ENCODE assay signal across 20 cellular contexts in genomic region chr2:61510674-61511671, GRCh38. TPM values are rescaled to one million over a fixed set of nuclear protein-coding genes. Genes with fewer than 3 reads are reported as not detected.
DNase-seq lines count a peak whose midpoint lies in the region; ATAC-seq, FAIRE-seq and TF ChIP-seq lines count a peak whose summit lies in the region.
"Had no signal": no experiment of that assay in that cellular context is flagged by ENCODE, and none has a peak within 500 bp of the region (broad histone marks: within the 10 kb centered on the region; RNA-seq: fewer than 3 reads in every experiment).

No MANE protein-coding gene starts in this region.

- H3K4me2 ChIP-seq in GM23338 = no peak overlapping the region
- no peak overlapping the region for H3K4me2 ChIP-seq in K562 (ENCODE audit: insufficient read depth, low read length)

- no peak overlapping the region for H3K4me3 Mint-ChIP-seq in activated CD8-positive, alpha-beta T cell treated with anti-CD3 and anti-CD28 coated beads for 36 hours
- no peak overlapping the region for H3K4me3 Mint-ChIP-seq in activated CD8-positive, alpha-beta T cell treated with anti-CD3 and anti-CD28 coated beads, Interleukin-2, amount 10 ng/mL, durations not matched to agents 7 days and 5 days
- H3K4me3 Mint-ChIP-seq in GM23338 (no peak overlapping the region), neural crest cell (no peak overlapping the region)
- H3K4me3 Mint-ChIP-seq: stimulated activated naive CD8-positive, alpha-beta T cell treated with anti-CD3 and anti-CD28 coated beads, Interleukin-15, amount 100 ng/mL, for 72 hours had no signal

- in situ Hi-C loops in K562 (cut with MboI) = no loop called here

- H3K36me3 ChIP-seq in GM23338 (ENCODE audit: insufficient read depth) = peaks cover 36% of the 10 kb centered on the region
- H3K36me3 ChIP-seq in K562 (ENCODE audit: control insufficient read depth, insufficient read depth, low read length) = peaks cover 98% of the 10 kb centered on the region
- H3K36me3 ChIP-seq in ovary = no peaks in the 10 kb centered on the region

- no peaks in the 10 kb centered on the region for H3K27me3 Mint-ChIP-seq in activated CD8-positive, alpha-beta T cell treated with anti-CD3 and anti-CD28 coated beads for 36 hours
- no peaks in the 10 kb centered on the region for H3K27me3 Mint-ChIP-seq in activated CD8-positive, alpha-beta T cell treated with anti-CD3 and anti-CD28 coated beads, Interleukin-2, amount 10 ng/mL, durations not matched to agents 7 days and 5 days (ENCODE audit: low read depth)
- H3K27me3 Mint-ChIP-seq in GM23338 (ENCODE audit: insufficient read depth, low read depth, poor library complexity) (peaks cover 12% of the 10 kb centered on the region), neural crest cell (ENCODE audit: low read depth) (no peaks in the 10 kb centered on the region)
- H3K27me3 Mint-ChIP-seq: stimulated activated naive CD8-positive, alpha-beta T cell treated with anti-CD3 and anti-CD28 coated beads, Interleukin-15, amount 100 ng/mL, for 72 hours had no signal

- intact Hi-C loops in activated CD8-positive, alpha-beta T cell treated with anti-CD3 and anti-CD28 coated beads for 36 hours (cut with micrococcal nuclease) = no loop called here
- intact Hi-C loops in K562 (cut with micrococcal nuclease) = no loop called here
- intact Hi-C loops in ovary (cut with DNase I) = loop anchor here in 1 of 4 donors (10.0 kb wide), 1 partner anchor 306 kb away; no protein-coding TSS in a partner anchor

- CTCF ChIA-PET in activated CD8-positive, alpha-beta T cell treated with anti-CD3 and anti-CD28 coated beads for 36 hours (lab: Charles Lee) = no interaction called here
- CTCF ChIA-PET in activated CD8-positive, alpha-beta T cell treated with anti-CD3 and anti-CD28 coated beads, Interleukin-2, amount 10 ng/mL, durations not matched to agents 7 days and 5 days (lab: Charles Lee) = interaction anchor here (1.2 to 1.4 kb wide), 2 partner anchors 28 to 85 kb away, joined by 3 to 4 read pairs; no protein-coding TSS in a partner anchor
- CTCF ChIA-PET in K562 (lab: Yijun Ruan, JAX; ENCODE audit: low intra/inter-chr PET ratio) = no interaction called here

- no TSS peak for BruUV-seq in K562 (replicated peaks; lab: Mats Ljungman, UMichigan)

- no peak for TF ChIP-seq CTCF in activated CD8-positive, alpha-beta T cell treated with anti-CD3 and anti-CD28 coated beads for 36 hours (IDR thresholded peaks at IDR 0.05)
- TF ChIP-seq CTCF in GM23338 (conservative IDR thresholded peaks at IDR 0.05; ENCODE audit: low read depth in 2 of 2) (no peak), K562 (IDR thresholded peaks at IDR 0.05 in 2 of 3, conservative IDR thresholded peaks at IDR 0.05 in 1 of 3; ENCODE audit: insufficient read depth in 2 of 3, low read depth in 1 of 3, low read length in 3 of 3) (no peak), neural crest cell (conservative IDR thresholded peaks at IDR 0.05) (no peak), ovary (IDR thresholded peaks at IDR 0.05) (no peak)

- POLR2A ChIA-PET in activated CD8-positive, alpha-beta T cell treated with anti-CD3 and anti-CD28 coated beads for 36 hours (lab: Charles Lee) = interaction anchor here (0.7 to 0.9 kb wide), 3 partner anchors 8 to 26 kb away, joined by 3 to 5 read pairs (median 3); no protein-coding TSS in a partner anchor
- POLR2A ChIA-PET in activated CD8-positive, alpha-beta T cell treated with anti-CD3 and anti-CD28 coated beads, Interleukin-2, amount 10 ng/mL, durations not matched to agents 7 days and 5 days (lab: Charles Lee) = interaction anchor here (0.6 kb wide), 1 partner anchor 10 kb away, joined by 3 read pairs; no protein-coding TSS in a partner anchor
- POLR2A ChIA-PET in K562 (lab: Yijun Ruan, JAX) = interaction anchor here (0.7 to 1.3 kb wide), 2 partner anchors 10 to 266 kb away, joined by 4 to 5 read pairs; no protein-coding TSS in a partner anchor

- no peak for DNase-seq in activated CD8-positive, alpha-beta T cell treated with anti-CD3 and anti-CD28 coated beads for 36 hours
- DNase-seq in activated CD8-positive, alpha-beta T cell treated with anti-CD3 and anti-CD28 coated beads, Interleukin-2, amount 10 ng/mL, durations not matched to agents 7 days and 5 days = no peak
- DNase-seq in GM23338 (ENCODE audit: low spot score) (no peak), K562 (ENCODE audit: extremely low read depth in 1 of 4, low spot score in 3 of 4) (no peak), neural crest cell (ENCODE audit: low read depth, low spot score) (no peak), ovary (no peak), NCI-H69 (lab: John Stamatoyannopoulos, UW) (no peak)
- DNase-seq: activated CD4-positive, alpha-beta T cell treated with anti-CD3 and anti-CD28 coated beads for 1 hour; effector memory CD4-positive, alpha-beta T cell; gastrocnemius medialis; kidney; NCI-H2171 treated with DMSO at 0.1 percent for 48 hours; NCI-H526; stimulated activated CD4-positive, alpha-beta T cell treated with anti-CD3 and anti-CD28 coated beads, Interleukin-12 subunit alpha, Interleukin-12 subunit beta, amount 100 ng/mL, for 4 hours; stimulated activated naive CD8-positive, alpha-beta T cell treated with anti-CD3 and anti-CD28 coated beads, Interleukin-15, amount 100 ng/mL, for 72 hours had no signal

- H3K4me3 ChIP-seq in GM23338 (no peak overlapping the region), K562 (no peak overlapping the region), ovary (no peak overlapping the region)
- H3K4me3 ChIP-seq: esophagus muscularis mucosa, gastrocnemius medialis, right atrium auricular region, tibial nerve had no signal

- TF ChIP-seq POLR2A in K562 (conservative IDR thresholded peaks at IDR 0.05) (no peak), ovary (IDR thresholded peaks at IDR 0.05) (no peak)

- H3K79me2 ChIP-seq in GM23338 (replicated peaks; ENCODE audit: insufficient read depth) (peaks cover 100% of the 10 kb centered on the region), K562 (ENCODE audit: control insufficient read depth, insufficient read depth, low read length) (peaks cover 99% of the 10 kb centered on the region)

- no peak overlapping the region for H3K9ac ChIP-seq in K562 (ENCODE audit: insufficient read depth in 1 of 2, low read depth in 2 of 2, low read length in 2 of 2)

- H2AFZ ChIP-seq in GM23338 (no peak overlapping the region), K562 (ENCODE audit: low read depth, low read length) (no peak overlapping the region)

- H3K9me3 Mint-ChIP-seq in activated CD8-positive, alpha-beta T cell treated with anti-CD3 and anti-CD28 coated beads for 36 hours = no peaks in the 10 kb centered on the region
- H3K9me3 Mint-ChIP-seq in activated CD8-positive, alpha-beta T cell treated with anti-CD3 and anti-CD28 coated beads, Interleukin-2, amount 10 ng/mL, durations not matched to agents 7 days and 5 days (ENCODE audit: insufficient read depth) = no peaks in the 10 kb centered on the region
- H3K9me3 Mint-ChIP-seq in GM23338 = no peaks in the 10 kb centered on the region
- no peaks in the 10 kb centered on the region for H3K9me3 Mint-ChIP-seq in neural crest cell
- H3K9me3 Mint-ChIP-seq: stimulated activated naive CD8-positive, alpha-beta T cell treated with anti-CD3 and anti-CD28 coated beads, Interleukin-15, amount 100 ng/mL, for 72 hours had no signal

- H3K27me3 ChIP-seq in GM23338 (ENCODE audit: insufficient read depth) (no peaks in the 10 kb centered on the region), K562 (ENCODE audit: control insufficient read depth in 2 of 2, insufficient read depth in 2 of 2, low read length in 2 of 2) (no peaks in the 10 kb centered on the region), ovary (no peaks in the 10 kb centered on the region)
- H3K27me3 ChIP-seq: esophagus muscularis mucosa, gastrocnemius medialis, right atrium auricular region, tibial nerve had no signal

- H3K4me1 ChIP-seq in GM23338 (ENCODE audit: insufficient read depth) (peaks cover 14% of the 10 kb centered on the region), K562 (replicated peaks in 1 of 2; ENCODE audit: control insufficient read depth in 2 of 2, insufficient read depth in 2 of 2, low read length in 2 of 2) (no peaks in the 10 kb centered on the region), ovary (ENCODE audit: insufficient read depth) (no peaks in the 10 kb centered on the region)
- H3K4me1 ChIP-seq: gastrocnemius medialis, right atrium auricular region, tibial nerve had no signal

- H3K27ac Mint-ChIP-seq in activated CD8-positive, alpha-beta T cell treated with anti-CD3 and anti-CD28 coated beads for 36 hours = peak overlapping the region; percentile 34
- no peak overlapping the region for H3K27ac Mint-ChIP-seq in activated CD8-positive, alpha-beta T cell treated with anti-CD3 and anti-CD28 coated beads, Interleukin-2, amount 10 ng/mL, durations not matched to agents 7 days and 5 days
- H3K27ac Mint-ChIP-seq in GM23338 (0 out of 2 replicates have a peak overlapping the region, but pooled peaks have one; percentile 48), neural crest cell (ENCODE audit: unreplicated experiment) (peak overlapping the region; percentile 57)

- H3F3A ChIP-seq in GM23338 (replicated peaks; ENCODE audit: low read depth) = peaks cover 30% of the 10 kb centered on the region

- no peaks in the 10 kb centered on the region for H3K9me2 ChIP-seq in GM23338 (ENCODE audit: insufficient read depth)

- ATAC-seq in activated CD8-positive, alpha-beta T cell treated with anti-CD3 and anti-CD28 coated beads for 36 hours = no peak
- no peak for ATAC-seq in activated CD8-positive, alpha-beta T cell treated with anti-CD3 and anti-CD28 coated beads, Interleukin-2, amount 10 ng/mL, durations not matched to agents 7 days and 5 days
- ATAC-seq in GM23338 = peak; percentile 20; the same call in 2 of the 3 replicates
- no peak for ATAC-seq in K562
- no peak for ATAC-seq in HG03378 (IDR thresholded peaks at IDR 0.05; ENCODE audit: unreplicated experiment)
- ATAC-seq: gastrocnemius medialis; stimulated activated naive CD8-positive, alpha-beta T cell treated with anti-CD3 and anti-CD28 coated beads, Interleukin-15, amount 100 ng/mL, for 72 hours had no signal

- H3K27ac ChIP-seq in GM23338 (ENCODE audit: low read depth) (peak overlapping the region; percentile 84), K562 (ENCODE audit: extremely low read depth, low read depth, low read length) (no peak overlapping the region), ovary (no peak overlapping the region)
- H3K27ac ChIP-seq: esophagus muscularis mucosa, right atrium auricular region, tibial nerve had no signal

- H4K20me1 ChIP-seq in GM23338 (replicated peaks; ENCODE audit: insufficient read depth) = peaks cover 78% of the 10 kb centered on the region
- H4K20me1 ChIP-seq in K562 (replicated peaks; ENCODE audit: control insufficient read depth, insufficient read depth, low read length) = peaks cover 14% of the 10 kb centered on the region; the same call in 1 of the 2 replicates

- no peaks in the 10 kb centered on the region for H3K9me3 ChIP-seq in K562 (replicated peaks; ENCODE audit: control insufficient read depth, insufficient read depth, low read depth, low read length)
- H3K9me3 ChIP-seq in ovary = no peaks in the 10 kb centered on the region
- H3K9me3 ChIP-seq: esophagus muscularis mucosa, gastrocnemius medialis, right atrium auricular region, tibial nerve had no signal

- FAIRE-seq in K562 (lab: Jason Lieb, UNC) = no peak
- FAIRE-seq: colon, kidney had no signal

- TF ChIP-seq EP300 in K562 (IDR thresholded peaks at IDR 0.05; ENCODE audit: low read length) (no peak), ovary (IDR thresholded peaks at IDR 0.05) (no peak)

- H3K36me3 Mint-ChIP-seq in activated CD8-positive, alpha-beta T cell treated with anti-CD3 and anti-CD28 coated beads for 36 hours (ENCODE audit: low read depth) = peaks cover 50% of the 10 kb centered on the region
- H3K36me3 Mint-ChIP-seq in activated CD8-positive, alpha-beta T cell treated with anti-CD3 and anti-CD28 coated beads, Interleukin-2, amount 10 ng/mL, durations not matched to agents 7 days and 5 days (ENCODE audit: low read depth) = peaks cover 56% of the 10 kb centered on the region
- peaks cover 90% of the 10 kb centered on the region for H3K36me3 Mint-ChIP-seq in GM23338 (ENCODE audit: low read depth)
- H3K36me3 Mint-ChIP-seq in neural crest cell (ENCODE audit: low read depth) = peaks cover 13% of the 10 kb centered on the region

- TF ChIP-seq RAD21 in K562 (CRISPR knock-in tag; conservative IDR thresholded peaks at IDR 0.05 in 1 of 2, IDR thresholded peaks at IDR 0.05 in 1 of 2) = no peak

- peaks cover 16% of the 10 kb centered on the region for H3K4me1 Mint-ChIP-seq in activated CD8-positive, alpha-beta T cell treated with anti-CD3 and anti-CD28 coated beads for 36 hours (ENCODE audit: low read depth)
- peaks cover 12% of the 10 kb centered on the region for H3K4me1 Mint-ChIP-seq in activated CD8-positive, alpha-beta T cell treated with anti-CD3 and anti-CD28 coated beads, Interleukin-2, amount 10 ng/mL, durations not matched to agents 7 days and 5 days (ENCODE audit: low read depth)
- H3K4me1 Mint-ChIP-seq in GM23338 (peaks cover 17% of the 10 kb centered on the region; the same call in 2 of the 3 replicates), neural crest cell (peaks cover 4% of the 10 kb centered on the region)

- no peaks in the 10 kb centered on the region for H3K9me1 ChIP-seq in K562 (ENCODE audit: control insufficient read depth, insufficient read depth, low read length)

- 90% methylated on average over 16 of the region's 19 CpGs for WGBS in K562 (ENCODE audit: insufficient coverage, low coverage, missing lambda C conversion rate)
- WGBS in ovary, 3 donors = 89 to 94% (median 91%) methylated on average over 19 of the region's 19 CpGs

RNA-seq across cellular contexts. Expression of gene XPO1, which starts 27.2 kb away (rescaled TPM):
- total RNA-seq in activated CD8-positive, alpha-beta T cell treated with anti-CD3 and anti-CD28 coated beads for 36 hours = 100 to 1,000 TPM; 208 to 221 TPM
- total RNA-seq in activated CD8-positive, alpha-beta T cell treated with anti-CD3 and anti-CD28 coated beads, Interleukin-2, amount 10 ng/mL, durations not matched to agents 7 days and 5 days = 100 to 1,000 TPM; 208 to 226 TPM
- total RNA-seq in GM23338 (2014; rRNA removed; shearing (Covaris generic)) = 479 and 485 TPM in 2 replicates
- polyA plus RNA-seq in GM23338 (2016; fragmentation: Nextera tagmentation; extraction: Ambion mirVana) = 98.9 and 115 TPM in 2 replicates
- total RNA-seq in K562 (2011; cell fraction: chromatin; rRNA removed; ENCODE audit: low replicate concordance) = 379 and 1,649 TPM in 2 replicates
- 154 and 214 TPM in 2 replicates for total RNA-seq in K562 (2011; cell fraction: nucleolus; rRNA removed)
- 491 and 590 TPM in 2 replicates for total RNA-seq in K562 (2011; cell fraction: nucleoplasm; rRNA removed)
- total RNA-seq in K562 (2014; rRNA removed) = 177 and 196 TPM in 2 replicates
- total RNA-seq in K562 (2014; rRNA removed; fragmentation: Illumina TruSeq; extraction: Trizol) = 296 and 319 TPM in 2 replicates
- 284 and 301 TPM in 2 replicates for total RNA-seq in K562 (2015; rRNA removed; fragmentation: Illumina TruSeq; extraction: Trizol)
- total RNA-seq in K562 (2021) = 204 and 216 TPM in 2 replicates
- 240 and 307 TPM in 2 replicates for polyA plus RNA-seq in K562 (2011; rRNA removed)
- polyA plus RNA-seq in K562 (2011; cell fraction: cytosol; rRNA removed) = 49.5 and 115 TPM in 2 replicates
- polyA plus RNA-seq in K562 (2011; cell fraction: nucleus; rRNA removed) = 209 and 356 TPM in 2 replicates
- polyA plus RNA-seq in K562 (2012) = 150 and 157 TPM in 2 replicates
- 213 and 253 TPM in 2 replicates for polyA plus RNA-seq in K562 (2014; fragmentation: Illumina TruSeq; extraction: Trizol)
- 10 to 100 TPM; 86.2 to 91.8 TPM for polyA plus RNA-seq in K562 (2014; fragmentation: Nextera tagmentation; extraction: Ambion mirVana)
- polyA plus RNA-seq in K562 (2014; rRNA removed) = 195 and 211 TPM in 2 replicates
- 515 and 518 TPM in 2 replicates for polyA minus RNA-seq in K562 (2011; rRNA and poly(A)+ RNA removed)
- polyA minus RNA-seq in K562 (2011; cell fraction: cytosol; rRNA and poly(A)+ RNA removed) = 122 and 170 TPM in 2 replicates
- 151 and 265 TPM in 2 replicates for polyA minus RNA-seq in K562 (2011; cell fraction: nucleus; rRNA and poly(A)+ RNA removed)
- total RNA-seq in neural crest cell = 233 and 238 TPM in 2 replicates
- 100 to 1,000 TPM in 4 of 7 donors, 10 to 100 TPM in 3; 93.5 to 211 (median 114) TPM for total RNA-seq in ovary
- 10 to 100 TPM; 48.0 to 98.1 TPM for polyA plus RNA-seq in ovary

RNA-seq across cellular contexts. Expression of gene USP34, which starts 40.1 kb away (rescaled TPM):
- total RNA-seq in activated CD8-positive, alpha-beta T cell treated with anti-CD3 and anti-CD28 coated beads for 36 hours = 10 to 100 TPM; 69.0 to 71.3 TPM
- 10 to 100 TPM; 80.4 to 84.7 TPM for total RNA-seq in activated CD8-positive, alpha-beta T cell treated with anti-CD3 and anti-CD28 coated beads, Interleukin-2, amount 10 ng/mL, durations not matched to agents 7 days and 5 days
- 115 and 157 TPM in 2 replicates for total RNA-seq in GM23338 (2014; rRNA removed; shearing (Covaris generic))
- 68.1 and 81.8 TPM in 2 replicates for polyA plus RNA-seq in GM23338 (2016; fragmentation: Nextera tagmentation; extraction: Ambion mirVana)
- total RNA-seq in K562 (2011; cell fraction: chromatin; rRNA removed; ENCODE audit: low replicate concordance) = 203 and 710 TPM in 2 replicates
- 62.7 and 117 TPM in 2 replicates for total RNA-seq in K562 (2011; cell fraction: nucleolus; rRNA removed)
- total RNA-seq in K562 (2011; cell fraction: nucleoplasm; rRNA removed) = 187 and 292 TPM in 2 replicates
- 61.8 and 61.9 TPM in 2 replicates for total RNA-seq in K562 (2014; rRNA removed)
- total RNA-seq in K562 (2014; rRNA removed; fragmentation: Illumina TruSeq; extraction: Trizol) = 98.7 and 111 TPM in 2 replicates
- 89.9 and 94.3 TPM in 2 replicates for total RNA-seq in K562 (2015; rRNA removed; fragmentation: Illumina TruSeq; extraction: Trizol)
- total RNA-seq in K562 (2021) = 67.8 and 73.6 TPM in 2 replicates
- 69.1 and 82.1 TPM in 2 replicates for polyA plus RNA-seq in K562 (2011; rRNA removed)
- 24.1 and 44.7 TPM in 2 replicates for polyA plus RNA-seq in K562 (2011; cell fraction: cytosol; rRNA removed)
- polyA plus RNA-seq in K562 (2011; cell fraction: nucleus; rRNA removed) = 109 and 150 TPM in 2 replicates
- polyA plus RNA-seq in K562 (2012) = 46.1 and 63.7 TPM in 2 replicates
- polyA plus RNA-seq in K562 (2014; fragmentation: Illumina TruSeq; extraction: Trizol) = 83.8 and 108 TPM in 2 replicates
- polyA plus RNA-seq in K562 (2014; fragmentation: Nextera tagmentation; extraction: Ambion mirVana) = 10 to 100 TPM; 19.8 to 38.7 TPM
- 48.3 and 54.1 TPM in 2 replicates for polyA plus RNA-seq in K562 (2014; rRNA removed)
- 252 and 297 TPM in 2 replicates for polyA minus RNA-seq in K562 (2011; rRNA and poly(A)+ RNA removed)
- 70.3 and 94.8 TPM in 2 replicates for polyA minus RNA-seq in K562 (2011; cell fraction: cytosol; rRNA and poly(A)+ RNA removed)
- 139 and 212 TPM in 2 replicates for polyA minus RNA-seq in K562 (2011; cell fraction: nucleus; rRNA and poly(A)+ RNA removed)
- total RNA-seq in neural crest cell = 95.9 and 98.4 TPM in 2 replicates
- 100 to 1,000 TPM in 6 of 7 donors, 10 to 100 TPM in 1; 85.8 to 132 (median 116) TPM for total RNA-seq in ovary
- polyA plus RNA-seq in ovary = 10 to 100 TPM; 57.4 to 60.3 TPM
